ENCODE assay signal across 34 cellular contexts in genomic region chr5:152472096-152472495, GRCh38.
DNase-seq lines count a peak whose midpoint lies in the region; ATAC-seq, FAIRE-seq and TF ChIP-seq lines count a peak whose summit lies in the region.
"Had no signal": no experiment of that assay in that cellular context is flagged by ENCODE, and none has a peak within 500 bp of the region (broad histone marks: within the 10 kb centered on the region; RNA-seq: fewer than 3 reads in every experiment).

No MANE protein-coding gene starts in this region.

- H3K9me3 ChIP-seq in mesenchymal stem cell (ENCODE audit: control insufficient read depth, low read length): no peaks in the 10 kb centered on the region
- H3K9me3 ChIP-seq: A549; BE2C; BLaER1; BLaER1 treated with 17β-estradiol and CSF1 and Interleukin-3, amounts not matched to agents 10 nM and 100 nM; Caco-2 had no signal

- no peak overlapping the region for H2AK5ac ChIP-seq in mesenchymal stem cell (ENCODE audit: low read length, severe bottlenecking)

- peak; percentile 7 for FAIRE-seq in bronchial epithelial cell (lab: Jason Lieb, UNC)
- FAIRE-seq: A204.1, A549, D721Med had no signal

- no peak overlapping the region for H3K23ac ChIP-seq in mesenchymal stem cell (ENCODE audit: low read length in 2 of 2)

- H3K4me2 ChIP-seq in mesenchymal stem cell (ENCODE audit: low read length, poor library complexity, severe bottlenecking): no peak overlapping the region
- H3K4me2 ChIP-seq: A549; BLaER1; BLaER1 treated with 17β-estradiol and CSF1 and Interleukin-3, amounts not matched to agents 10 nM and 100 nM had no signal

- H3K36me3 ChIP-seq in bronchial epithelial cell (ENCODE audit: control insufficient read depth, insufficient read depth, low read length): no peaks in the 10 kb centered on the region
- no peaks in the 10 kb centered on the region for H3K36me3 ChIP-seq in mesenchymal stem cell (ENCODE audit: control insufficient read depth in 1 of 2, insufficient read depth in 2 of 2, low read depth in 1 of 2, low read length in 2 of 2)
- H3K36me3 ChIP-seq: BE2C; BLaER1; BLaER1 treated with 17β-estradiol and CSF1 and Interleukin-3, amounts not matched to agents 10 nM and 100 nM had no signal

- in situ Hi-C loops in G401 (cut with HindIII; ENCODE audit: low sequenced_read_pairs): no loop called here

- no peak overlapping the region for H4K8ac ChIP-seq in mesenchymal stem cell (ENCODE audit: low read length)

- no peak overlapping the region for H2AFZ ChIP-seq in mesenchymal stem cell (ENCODE audit: low read depth, low read length)

- TF ChIP-seq CTCF in bronchial epithelial cell (IDR thresholded peaks at IDR 0.05; ENCODE audit: insufficient read depth, low read length, severe bottlenecking): no peak

- no peak overlapping the region for H3K4ac ChIP-seq in mesenchymal stem cell (ENCODE audit: low read depth in 1 of 2, low read length in 2 of 2)

- H3K4me3 ChIP-seq in bronchial epithelial cell (ENCODE audit: low read depth, low read length) (no peak overlapping the region), mesenchymal stem cell (ENCODE audit: insufficient read depth in 1 of 2, low read depth in 1 of 2, low read length in 2 of 2) (no peak overlapping the region)
- H3K4me3 ChIP-seq: A549; BLaER1; BLaER1 treated with 17β-estradiol and CSF1 and Interleukin-3, amounts not matched to agents 10 nM and 100 nM had no signal

- H2BK12ac ChIP-seq in mesenchymal stem cell (ENCODE audit: low read length in 2 of 2): no peak overlapping the region

- H3K27me3 ChIP-seq in bronchial epithelial cell (ENCODE audit: control insufficient read depth, insufficient read depth, low read length) (no peaks in the 10 kb centered on the region), mesenchymal stem cell (ENCODE audit: control insufficient read depth in 1 of 2, insufficient read depth in 1 of 2, low read length in 2 of 2) (no peaks in the 10 kb centered on the region)
- H3K27me3 ChIP-seq: BE2C; BLaER1; BLaER1 treated with 17β-estradiol and CSF1 and Interleukin-3, amounts not matched to agents 10 nM and 100 nM had no signal

- H3K27ac ChIP-seq in mesenchymal stem cell (ENCODE audit: low read length, poor library complexity, severe bottlenecking): no peak overlapping the region
- H3K27ac ChIP-seq: 22Rv1; A549; BLaER1; BLaER1 treated with 17β-estradiol and CSF1 and Interleukin-3, amounts not matched to agents 10 nM and 100 nM; C4-2B had no signal

- no peak overlapping the region for H3K14ac ChIP-seq in mesenchymal stem cell (ENCODE audit: low read length in 2 of 2)

- H2BK120ac ChIP-seq in mesenchymal stem cell (ENCODE audit: low read depth, low read length): no peak overlapping the region

- H2BK5ac ChIP-seq in mesenchymal stem cell (ENCODE audit: low read depth, low read length, poor library complexity, severe bottlenecking): no peak overlapping the region

- no peak overlapping the region for H4K91ac ChIP-seq in mesenchymal stem cell (ENCODE audit: low read length)

- H3K79me1 ChIP-seq in mesenchymal stem cell (replicated peaks; ENCODE audit: low read length, poor library complexity, severe bottlenecking): no peaks in the 10 kb centered on the region

- H2BK15ac ChIP-seq in mesenchymal stem cell (ENCODE audit: low read depth, poor library complexity, severe bottlenecking): no peak overlapping the region

- no peak overlapping the region for H3K18ac ChIP-seq in mesenchymal stem cell (ENCODE audit: low read depth in 1 of 2, low read length in 2 of 2)

- DNase-seq in G401 (ENCODE audit: low spot score): peak; percentile 80
- DNase-seq in bronchial epithelial cell (ENCODE audit: low read depth): no peak
- DNase-seq in cerebellar cortex (ENCODE audit: low spot score): peak; percentile 76
- DNase-seq in cerebellum (ENCODE audit: low spot score): peak; percentile 2
- no peak for DNase-seq in mesenchymal stem cell
- no peak for DNase-seq in SHP77 treated with DMSO at 0.1 percent for 48 hours (lab: John Stamatoyannopoulos, UW)
- DNase-seq in SW 1271 (lab: John Stamatoyannopoulos, UW): no peak
- DNase-seq: 8988T; ACHN; AML-193; BE2C; Caco-2; Calu3; CD4-positive, alpha-beta memory T cell; CD4-positive, alpha-beta T cell; CD4-positive, CD25-positive, alpha-beta regulatory T cell; CD8-positive, alpha-beta memory T cell; CD8-positive, alpha-beta T cell; COR-L47; DMS 273 treated with DMSO at 0.1 percent for 48 hours; DMS153; DMS53; DMS79; DMS79 treated with DMSO at 0.1 percent for 48 hours; DND-41; EL had no signal

- no peaks in the 10 kb centered on the region for H3K4me1 ChIP-seq in mesenchymal stem cell (ENCODE audit: control insufficient read depth, insufficient read depth, low read depth, low read length)
- H3K4me1 ChIP-seq: A549; BE2C; BLaER1; BLaER1 treated with 17β-estradiol and CSF1 and Interleukin-3, amounts not matched to agents 10 nM and 100 nM; Caco-2 had no signal

- H3K9ac ChIP-seq in mesenchymal stem cell (ENCODE audit: low read length): no peak overlapping the region
- H3K9ac ChIP-seq: BLaER1; BLaER1 treated with 17β-estradiol and CSF1 and Interleukin-3, amounts not matched to agents 10 nM and 100 nM had no signal

- ATAC-seq in GM19455 (IDR thresholded peaks at IDR 0.05; ENCODE audit: unreplicated experiment): no peak
- ATAC-seq: A549; CD8-positive, alpha-beta T cell had no signal

Comparison
In these comparisons a context has a peak if more than half of its experiments do, and no peak if none do; other contexts are left out.
1. DNase-seq: peak in G401 (single experiment), cerebellar cortex (single experiment) and cerebellum (single experiment); none in bronchial epithelial cell (single experiment), mesenchymal stem cell (single experiment), SHP77 treated with DMSO at 0.1 percent for 48 hours (single experiment) and SW 1271 (0 of 2).